Comparison of ENCODE assay signal across 8 cellular contexts in genomic region chr22:31344369-31345330, GRCh38. TPM values are rescaled to one million over a fixed set of nuclear protein-coding genes. Genes with fewer than 3 reads are reported as not detected.
A peak's percentile ranks its signal among the peaks of the same experiment; 100 is the strongest.
DNase-seq lines count a peak whose midpoint lies in the region; TF ChIP-seq lines count a peak whose summit lies in the region.

No MANE protein-coding gene starts in this region.

- H3K27ac ChIP-seq in OCI-LY3 (ENCODE audit: low read length) (no peak overlapping the region), ascending aorta (peak overlapping the region; percentile 71 to 74), spleen (peak overlapping the region; percentile 60 to 96 (median 86))

- H3K4me3 ChIP-seq in OCI-LY3 (ENCODE audit: low read length) = peak overlapping the region; percentile 77
- peak overlapping the region; percentile 56 to 93 for H3K4me3 ChIP-seq in ascending aorta
- peak overlapping the region; percentile 76 for H3K4me3 ChIP-seq in iPS-15b (ENCODE audit: low read depth, low read length)
- peak overlapping the region; percentile 63 to 84 (median 80) for H3K4me3 ChIP-seq in spleen

- TF ChIP-seq CTCF in OCI-LY3 (IDR thresholded peaks at IDR 0.05; ENCODE audit: low read depth, low read length) = no peak
- no peak for TF ChIP-seq CTCF in ascending aorta (IDR thresholded peaks at IDR 0.05)
- TF ChIP-seq CTCF in spleen (IDR thresholded peaks at IDR 0.05 in 8 of 11, conservative IDR thresholded peaks at IDR 0.05 in 3 of 11) = no peak

- H3K27me3 ChIP-seq in OCI-LY3 (ENCODE audit: low read depth, low read length) (no peaks in the 10 kb centered on the region), ascending aorta (no peaks in the 10 kb centered on the region), iPS-15b (ENCODE audit: control insufficient read depth, insufficient read depth, low read length) (no peaks in the 10 kb centered on the region), spleen (replicated peaks in 1 of 7) (no peaks in the 10 kb centered on the region)

- H3K36me3 ChIP-seq in ES-I3 (ENCODE audit: insufficient read depth, low read length) = peaks cover 6% of the 10 kb centered on the region
- peaks cover 55% of the 10 kb centered on the region for H3K36me3 ChIP-seq in OCI-LY3 (replicated peaks; ENCODE audit: low read depth, low read length)
- H3K36me3 ChIP-seq in ascending aorta = peaks cover 21 to 22% of the 10 kb centered on the region in 2 donors
- H3K36me3 ChIP-seq in iPS-15b (ENCODE audit: control insufficient read depth, insufficient read depth, low read length) = peaks cover 19% of the 10 kb centered on the region
- peaks cover 0 to 47% (median 26%) of the 10 kb centered on the region in 6 donors for H3K36me3 ChIP-seq in spleen

- peak overlapping the region; percentile 69 for H3K4me2 ChIP-seq in OCI-LY3 (ENCODE audit: low read length)

- no peak overlapping the region for H2AFZ ChIP-seq in OCI-LY3 (ENCODE audit: low read depth, low read length)

- WGBS in spleen, 5 donors = 23 to 30% (median 26%) methylated on average over 26 to 46 of the region's 46 CpGs

- H4K20me1 ChIP-seq in OCI-LY3 (ENCODE audit: insufficient read depth, low read length) = peaks cover 59% of the 10 kb centered on the region

- TF ChIP-seq POLR2A in spleen (IDR thresholded peaks at IDR 0.05) = no peak

- intact Hi-C loops in ascending aorta (cut with DNase I) (loop anchor here (2.0 to 5.0 kb wide), 3 partner anchors 54 to 288 kb away; partner anchors contain the start of gene EIF4ENIF1), spleen (cut with DNase I; ENCODE audit: low total_unique reads) (loop anchor here (5.0 to 10.0 kb wide), 2 partner anchors 53 to 290 kb away; partner anchors contain the start of gene DRG1)

- H3K4me1 ChIP-seq in ES-I3 (ENCODE audit: insufficient read depth, low read length) = peaks cover 19% of the 10 kb centered on the region; the same call in 1 of the 2 replicates
- H3K4me1 ChIP-seq in OCI-LY3 (ENCODE audit: low read length) = peaks cover 25% of the 10 kb centered on the region
- peaks cover 0 to 27% of the 10 kb centered on the region in 2 donors for H3K4me1 ChIP-seq in ascending aorta
- H3K4me1 ChIP-seq in iPS-15b (ENCODE audit: control insufficient read depth, insufficient read depth, low read length) = peaks cover 17% of the 10 kb centered on the region
- H3K4me1 ChIP-seq in spleen = peaks cover 40 to 81% (median 74%) of the 10 kb centered on the region in 6 donors

- H3K9ac ChIP-seq in ES-I3 (ENCODE audit: low read depth, low read length) = peak overlapping the region; percentile 58
- peak overlapping the region; percentile 86; the same call in 1 of the 2 replicates for H3K9ac ChIP-seq in OCI-LY3 (ENCODE audit: low read length)
- peak overlapping the region; percentile 70 for H3K9ac ChIP-seq in iPS-15b (ENCODE audit: low read depth, low read length)

- peaks cover 70% of the 10 kb centered on the region for H3K79me2 ChIP-seq in OCI-LY3 (ENCODE audit: low read length)

- peak in 1 of 2 donors; percentile 77 for DNase-seq in ascending aorta (ENCODE audit: low spot score in 2 of 2)
- DNase-seq in spleen = peak; percentile 88
- no peak for DNase-seq in NK-92 (lab: John Stamatoyannopoulos, UW; ENCODE audit: unreplicated experiment)
- DNase-seq in glomerular visceral epithelial cell (ENCODE audit: extremely low spot score) = no peak
- DNase-seq in hippocampal formation (lab: John Stamatoyannopoulos, UW) = no peak

- H3K9me3 ChIP-seq in ES-I3 (ENCODE audit: control insufficient read depth, insufficient read depth, low read length) = no peaks in the 10 kb centered on the region
- H3K9me3 ChIP-seq in OCI-LY3 (ENCODE audit: insufficient read depth, low read length) = no peaks in the 10 kb centered on the region
- H3K9me3 ChIP-seq in ascending aorta = no peaks in the 10 kb centered on the region
- no peaks in the 10 kb centered on the region for H3K9me3 ChIP-seq in iPS-15b (ENCODE audit: control insufficient read depth, insufficient read depth, low read length)
- H3K9me3 ChIP-seq in spleen = no peaks in the 10 kb centered on the region

RNA-seq across cellular contexts. Expression of gene PATZ1, which starts 1.5 kb away (rescaled TPM):
- total RNA-seq in ascending aorta (28.9 TPM), spleen (10 to 100 TPM; 24.7 to 36.9 (median 33.4) TPM)
- polyA plus RNA-seq in spleen = 10 to 100 TPM; 19.8 to 25.6 (median 20.6) TPM

RNA-seq across cellular contexts. Expression of gene PIK3IP1, which starts 52.4 kb away (rescaled TPM):
- total RNA-seq in ascending aorta (16.4 TPM), spleen (100 to 1,000 TPM in 5 of 7 donors, 10 to 100 TPM in 2; 36.6 to 152 (median 104) TPM)
- polyA plus RNA-seq in spleen = 10 to 100 TPM; 36.1 to 94.7 (median 40.6) TPM

RNA-seq across cellular contexts. Expression of gene DRG1, which starts 54.8 kb away (rescaled TPM):
- total RNA-seq in ascending aorta = 6.9 TPM
- total RNA-seq in spleen = 10 to 100 TPM; 33.4 to 48.6 (median 41.7) TPM
- 10 to 100 TPM; 33.8 to 40.6 (median 35.3) TPM for polyA plus RNA-seq in spleen
